ENCODE assay signal across 8 cellular contexts in genomic region chr11:9758676-9759518, GRCh38.
DNase-seq lines count a peak whose midpoint lies in the region; ATAC-seq lines count a peak whose summit lies in the region.

No MANE protein-coding gene starts in this region.

- peaks cover 8% of the 10 kb centered on the region for H3K36me3 Mint-ChIP-seq in stimulated activated memory B cell treated with anti-CD40 and anti-IgM and Interleukin-4, amounts not matched to agents 10 μg/mL and 1 μg/mL and 100 μg/mL, for 72 hours

- DNase-seq in NCI-H526 (lab: John Stamatoyannopoulos, UW), result peak; percentile 27 to 80
- no peak for DNase-seq in NCI-H526 treated with DMSO at 0.1 percent for 48 hours (lab: John Stamatoyannopoulos, UW)
- DNase-seq in NCI-H446 (lab: John Stamatoyannopoulos, UW), result peak; percentile 47 to 71
- DNase-seq in activated CD8-positive, alpha-beta memory T cell treated with anti-CD3 and anti-CD28 coated beads, Interleukin-2, amount 50 U/mL, for 4 hours, result peak; percentile 46

- H3K4me3 Mint-ChIP-seq in stimulated activated memory B cell treated with anti-CD40 and anti-IgM and Interleukin-4, amounts not matched to agents 10 μg/mL and 1 μg/mL and 100 μg/mL, for 72 hours, result peak overlapping the region; percentile 86

- H3K27ac Mint-ChIP-seq in stimulated activated memory B cell treated with anti-CD40 and anti-IgM and Interleukin-4, amounts not matched to agents 10 μg/mL and 1 μg/mL and 100 μg/mL, for 72 hours, result peak overlapping the region; percentile 96

- H3K9me3 Mint-ChIP-seq in stimulated activated memory B cell treated with anti-CD40 and anti-IgM and Interleukin-4, amounts not matched to agents 10 μg/mL and 1 μg/mL and 100 μg/mL, for 72 hours, result no peaks in the 10 kb centered on the region

- H3K9ac ChIP-seq in endocrine pancreas (ENCODE audit: control insufficient read depth, insufficient read depth, low read length), result peak overlapping the region; percentile 98

- H3K4me3 ChIP-seq in endocrine pancreas (ENCODE audit: control insufficient read depth, insufficient read depth, low read length) (no peak overlapping the region), mesodermal cell (ENCODE audit: extremely low read depth, insufficient read depth, low read length, poor library complexity, severe bottlenecking) (peak overlapping the region; percentile 42)

- peaks cover 85% of the 10 kb centered on the region for H3K4me1 Mint-ChIP-seq in stimulated activated memory B cell treated with anti-CD40 and anti-IgM and Interleukin-4, amounts not matched to agents 10 μg/mL and 1 μg/mL and 100 μg/mL, for 72 hours

- H3K27me3 Mint-ChIP-seq in stimulated activated memory B cell treated with anti-CD40 and anti-IgM and Interleukin-4, amounts not matched to agents 10 μg/mL and 1 μg/mL and 100 μg/mL, for 72 hours, result no peaks in the 10 kb centered on the region

- 36 to 42% methylated on average over 41 to 46 of the region's 49 CpGs for whole genome bisulfite sequencing in mesodermal cell (ENCODE audit: insufficient coverage in 2 of 2), 2 experiments

- ATAC-seq in HG02943 (IDR thresholded peaks at IDR 0.05; ENCODE audit: low read depth, unreplicated experiment), result peak; percentile 32
- peak; percentile 52 for ATAC-seq in stimulated activated memory B cell treated with anti-CD40 and anti-IgM and Interleukin-4, amounts not matched to agents 10 μg/mL and 1 μg/mL and 100 μg/mL, for 72 hours

- no peaks in the 10 kb centered on the region for H3K9me3 ChIP-seq in endocrine pancreas (ENCODE audit: control insufficient read depth, low read length)
- no peaks in the 10 kb centered on the region for H3K9me3 ChIP-seq in mesodermal cell (ENCODE audit: control insufficient read depth, low read length)

- H3K36me3 ChIP-seq in endocrine pancreas (ENCODE audit: control insufficient read depth, insufficient read depth, low read length) (no peaks in the 10 kb centered on the region), mesodermal cell (ENCODE audit: control insufficient read depth, insufficient read depth, low read length) (no peaks in the 10 kb centered on the region)

- no peaks in the 10 kb centered on the region for H3K4me1 ChIP-seq in endocrine pancreas (ENCODE audit: control insufficient read depth, insufficient read depth, low read length)
- peaks cover 29% of the 10 kb centered on the region for H3K4me1 ChIP-seq in mesodermal cell (ENCODE audit: control insufficient read depth, insufficient read depth, low read length, poor library complexity, severe bottlenecking)

- no peaks in the 10 kb centered on the region for H3K27me3 ChIP-seq in endocrine pancreas (ENCODE audit: control insufficient read depth, insufficient read depth, low read length)

- peak overlapping the region; percentile 77 for H3K27ac ChIP-seq in mesodermal cell (ENCODE audit: low read depth, low read length, severe bottlenecking)
